In the genomic region with DNA sequence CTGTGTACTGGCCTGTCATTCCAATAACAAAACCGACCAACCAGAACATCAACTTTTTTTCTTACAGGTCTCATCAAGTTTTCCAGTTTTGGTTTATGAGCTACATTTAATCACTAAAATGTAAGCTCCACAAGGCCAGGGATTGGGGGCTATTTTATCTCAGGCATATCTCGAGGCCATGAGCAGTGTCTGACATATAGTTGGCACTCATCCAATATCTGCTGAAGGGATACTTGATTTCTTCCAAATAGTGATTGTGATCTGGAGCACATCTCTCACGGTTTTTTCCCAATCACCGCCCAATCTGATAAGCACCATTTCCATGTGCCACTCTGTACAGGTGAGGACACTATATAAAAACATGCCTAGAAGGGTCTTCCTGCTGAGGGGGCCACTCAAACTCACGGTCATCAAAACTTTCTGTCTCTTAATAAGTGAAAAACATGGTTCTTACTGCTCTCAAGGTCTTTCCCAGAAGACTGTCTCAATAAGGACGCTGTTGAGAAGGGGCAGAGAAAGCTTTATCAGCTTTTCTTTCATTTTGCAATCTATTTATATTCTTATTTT, we compare ENCODE assay signal across 19 cellular contexts.
DNase-seq lines count a peak whose midpoint lies in the region; ATAC-seq, FAIRE-seq and TF ChIP-seq lines count a peak whose summit lies in the region.
"Had no signal": no experiment of that assay in that cellular context is flagged by ENCODE, and none has a peak within 500 bp of the region (broad histone marks: within the 10 kb centered on the region; RNA-seq: fewer than 3 reads in every experiment).

No MANE protein-coding gene starts in this region.

- no TSS peak for BruUV-seq in HepG2 (replicated peaks; lab: Mats Ljungman, UMichigan)

- H3K27ac ChIP-seq in HepG2 (ENCODE audit: extremely low read length, insufficient read depth, low read length) (no peak overlapping the region), right lobe of liver (no peak overlapping the region), MM.1S (ENCODE audit: low read length) (no peak overlapping the region), heart left ventricle (no peak overlapping the region)
- H3K27ac ChIP-seq: 22Rv1; BLaER1 treated with 17β-estradiol and CSF1 and Interleukin-3, amounts not matched to agents 10 nM and 100 nM had no signal

- H3K4me2 ChIP-seq in HepG2 (ENCODE audit: low read depth, low read length) (no peak overlapping the region), MM.1S (ENCODE audit: low read depth, low read length) (no peak overlapping the region)
- H3K4me2 ChIP-seq: BLaER1 treated with 17β-estradiol and CSF1 and Interleukin-3, amounts not matched to agents 10 nM and 100 nM had no signal

- H3F3A ChIP-seq in MM.1S (ENCODE audit: insufficient read depth, low read length), result no peaks in the 10 kb centered on the region; the same call in 1 of the 2 replicates

- H3K9me3 ChIP-seq in HepG2 (ENCODE audit: low read length) (no peaks in the 10 kb centered on the region), right lobe of liver (no peaks in the 10 kb centered on the region), MM.1S (replicated peaks; ENCODE audit: insufficient read depth, low read length) (no peaks in the 10 kb centered on the region), heart left ventricle (no peaks in the 10 kb centered on the region)
- H3K9me3 ChIP-seq: BE2C; BLaER1 treated with 17β-estradiol and CSF1 and Interleukin-3, amounts not matched to agents 10 nM and 100 nM; HAP-1 had no signal

- no peak overlapping the region for H2AFZ ChIP-seq in HepG2 (ENCODE audit: low read length)
- H2AFZ ChIP-seq in MM.1S (ENCODE audit: low read length), result no peak overlapping the region

- POLR2A ChIA-PET in HepG2 (lab: Yijun Ruan, JAX), result no interaction called here

- H3K4me3 ChIP-seq in HepG2 (replicated peaks in 1 of 3; ENCODE audit: insufficient read depth in 1 of 3, low read depth in 2 of 3, low read length in 3 of 3) (no peak overlapping the region), right lobe of liver (no peak overlapping the region), MM.1S (ENCODE audit: low read length) (no peak overlapping the region), heart left ventricle (no peak overlapping the region)
- H3K4me3 ChIP-seq: BLaER1 treated with 17β-estradiol and CSF1 and Interleukin-3, amounts not matched to agents 10 nM and 100 nM; HAP-1 had no signal

- TF ChIP-seq POLR2A in HepG2 (IDR thresholded peaks at IDR 0.05; ENCODE audit: insufficient read depth in 1 of 2, low read depth in 2 of 2, low read length in 2 of 2), result 0 out of 4 replicates have a peak, but pooled peaks of 1 of the 2 experiments have one; percentile 15
- no peak for TF ChIP-seq POLR2A in right lobe of liver (IDR thresholded peaks at IDR 0.05)
- TF ChIP-seq POLR2A in heart left ventricle (IDR thresholded peaks at IDR 0.05), result no peak

- H3K79me2 ChIP-seq in HepG2 (ENCODE audit: insufficient read depth, low read length) (peaks cover 61% of the 10 kb centered on the region), MM.1S (ENCODE audit: low read length) (peaks cover 69% of the 10 kb centered on the region)

- H3K4me1 ChIP-seq in HepG2 (ENCODE audit: insufficient read depth, low read length) (no peaks in the 10 kb centered on the region; the same call in 1 of the 2 replicates), right lobe of liver (no peaks in the 10 kb centered on the region), MM.1S (ENCODE audit: low read length) (no peaks in the 10 kb centered on the region), heart left ventricle (peaks cover 0 to 37% (median 0%) of the 10 kb centered on the region in 12 donors)
- H3K4me1 ChIP-seq: BLaER1 treated with 17β-estradiol and CSF1 and Interleukin-3, amounts not matched to agents 10 nM and 100 nM; HAP-1 had no signal

- H4K20me1 ChIP-seq in HepG2 (ENCODE audit: insufficient read depth, low read length), result peaks cover 39% of the 10 kb centered on the region
- H4K20me1 ChIP-seq in MM.1S (ENCODE audit: insufficient read depth, low read length), result no peaks in the 10 kb centered on the region
- H4K20me1 ChIP-seq: BLaER1 treated with 17β-estradiol and CSF1 and Interleukin-3, amounts not matched to agents 10 nM and 100 nM had no signal

- no peak for FAIRE-seq in HepG2 (lab: Jason Lieb, UNC)
- FAIRE-seq: D721Med, G401.6, GM12892, H54 had no signal

- in situ Hi-C loops in HepG2 (cut with HindIII; ENCODE audit: extremely low pct_ligation_motif_present, low pct_unique_long_range_greater_than_20kb), result no loop called here

- DNase-seq in DMS 273 (lab: John Stamatoyannopoulos, UW; ENCODE audit: unreplicated experiment), result peak; percentile 16
- DNase-seq in DMS 273 treated with DMSO at 0.1 percent for 48 hours (lab: John Stamatoyannopoulos, UW), result no peak
- no peak for DNase-seq in HepG2 (ENCODE audit: low spot score)
- DNase-seq in right lobe of liver, result no peak
- DNase-seq in kidney tubule cell (ENCODE audit: low spot score), result peak; percentile 43
- no peak for DNase-seq in MM.1S
- no peak for DNase-seq in heart left ventricle
- DNase-seq: AML-193, DMS153, GOT3, HFFc6 had no signal

- H3K27me3 ChIP-seq in HepG2 (ENCODE audit: control insufficient read depth in 1 of 2, insufficient read depth in 2 of 2, low read length in 2 of 2) (no peaks in the 10 kb centered on the region), right lobe of liver (no peaks in the 10 kb centered on the region), MM.1S (replicated peaks; ENCODE audit: insufficient read depth, low read length) (no peaks in the 10 kb centered on the region), heart left ventricle (no peaks in the 10 kb centered on the region)
- H3K27me3 ChIP-seq: BE2C; BLaER1 treated with 17β-estradiol and CSF1 and Interleukin-3, amounts not matched to agents 10 nM and 100 nM had no signal

- 97% methylated on average over 6 of the region's 6 CpGs for WGBS in HepG2 (ENCODE audit: low lambda C conversion rate)
- WGBS in right lobe of liver (ENCODE audit: insufficient coverage, low coverage, low lambda C conversion rate, missing lambda C conversion rate), result 84% methylated on average over 6 of the region's 6 CpGs
- WGBS in heart left ventricle, 4 donors, result 79 to 85% (median 82%) methylated on average over 6 of the region's 6 CpGs

- intact Hi-C loops in HepG2 (cut with micrococcal nuclease; ENCODE audit: unreplicated experiment), result no loop called here
- intact Hi-C loops in right lobe of liver (cut with DNase I), result no loop called here
- intact Hi-C loops in heart left ventricle (cut with DNase I), result no loop called here

- no peak overlapping the region for H3K9ac ChIP-seq in HepG2 (ENCODE audit: insufficient read depth, low read depth, low read length)
- H3K9ac ChIP-seq in MM.1S (ENCODE audit: low read length), result no peak overlapping the region
- H3K9ac ChIP-seq: BLaER1 treated with 17β-estradiol and CSF1 and Interleukin-3, amounts not matched to agents 10 nM and 100 nM had no signal

- no peak for ATAC-seq in HepG2
- ATAC-seq in right lobe of liver, result no peak
- ATAC-seq in heart left ventricle, result no peak

- H3K36me3 ChIP-seq in HepG2 (replicated peaks in 1 of 2; ENCODE audit: control insufficient read depth in 1 of 2, insufficient read depth in 2 of 2, low read length in 2 of 2), result peaks cover 31 to 88% of the 10 kb centered on the region in 2 experiments
- no peaks in the 10 kb centered on the region for H3K36me3 ChIP-seq in right lobe of liver
- H3K36me3 ChIP-seq in MM.1S (replicated peaks; ENCODE audit: insufficient read depth, low read length), result peaks cover 6% of the 10 kb centered on the region; the same call in 1 of the 2 replicates
- no peaks in the 10 kb centered on the region for H3K36me3 ChIP-seq in heart left ventricle
- H3K36me3 ChIP-seq: BLaER1 treated with 17β-estradiol and CSF1 and Interleukin-3, amounts not matched to agents 10 nM and 100 nM; HAP-1 had no signal

- TF ChIP-seq CTCF in HepG2 (CRISPR knock-in tag; IDR thresholded peaks at IDR 0.05) (no peak), right lobe of liver (IDR thresholded peaks at IDR 0.05) (no peak), MM.1S (IDR thresholded peaks at IDR 0.05; ENCODE audit: low read length) (no peak), heart left ventricle (IDR thresholded peaks at IDR 0.05) (no peak)

- TF ChIP-seq EP300 in HepG2 (IDR thresholded peaks at IDR 0.05; ENCODE audit: low read depth in 2 of 2, low read length in 2 of 2), result no peak
- TF ChIP-seq EP300 in HepG2 (CRISPR knock-in tag; IDR thresholded peaks at IDR 0.05; ENCODE audit: borderline replicate concordance), result no peak

- CTCF ChIA-PET in HepG2 (lab: Yijun Ruan, JAX; ENCODE audit: low intra/inter-chr PET ratio, low total read pairs), result no interaction called here

- no peaks in the 10 kb centered on the region for H3K9me2 ChIP-seq in MM.1S (replicated peaks; ENCODE audit: insufficient read depth, low read length)

- no peak for TF ChIP-seq RAD21 in HepG2 (CRISPR knock-in tag; IDR thresholded peaks at IDR 0.05)

TF ChIP-seq in HepG2, 621 proteins besides CTCF, POLR2A, EP300 and RAD21 (continues in another document):
- TF ChIP-seq, protein P1, sequence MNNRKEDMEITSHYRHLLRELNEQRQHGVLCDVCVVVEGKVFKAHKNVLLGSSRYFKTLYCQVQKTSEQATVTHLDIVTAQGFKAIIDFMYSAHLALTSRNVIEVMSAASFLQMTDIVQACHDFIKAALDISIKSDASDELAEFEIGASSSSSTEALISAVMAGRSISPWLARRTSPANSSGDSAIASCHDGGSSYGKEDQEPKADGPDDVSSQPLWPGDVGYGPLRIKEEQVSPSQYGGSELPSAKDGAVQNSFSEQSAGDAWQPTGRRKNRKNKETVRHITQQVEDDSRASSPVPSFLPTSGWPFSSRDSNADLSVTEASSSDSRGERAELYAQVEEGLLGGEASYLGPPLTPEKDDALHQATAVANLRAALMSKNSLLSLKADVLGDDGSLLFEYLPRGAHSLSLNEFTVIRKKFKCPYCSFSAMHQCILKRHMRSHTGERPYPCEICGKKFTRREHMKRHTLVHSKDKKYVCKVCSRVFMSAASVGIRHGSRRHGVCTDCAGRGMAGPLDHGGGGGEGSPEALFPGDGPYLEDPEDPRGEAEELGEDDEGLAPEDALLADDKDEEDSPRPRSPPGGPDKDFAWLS (CRISPR knock-in tag; IDR thresholded peaks at IDR 0.05; ENCODE audit: borderline replicate concordance), result no peak
- no peak for TF ChIP-seq MLLT10 (CRISPR knock-in tag; IDR thresholded peaks at IDR 0.05)
- TF ChIP-seq, protein P2, sequence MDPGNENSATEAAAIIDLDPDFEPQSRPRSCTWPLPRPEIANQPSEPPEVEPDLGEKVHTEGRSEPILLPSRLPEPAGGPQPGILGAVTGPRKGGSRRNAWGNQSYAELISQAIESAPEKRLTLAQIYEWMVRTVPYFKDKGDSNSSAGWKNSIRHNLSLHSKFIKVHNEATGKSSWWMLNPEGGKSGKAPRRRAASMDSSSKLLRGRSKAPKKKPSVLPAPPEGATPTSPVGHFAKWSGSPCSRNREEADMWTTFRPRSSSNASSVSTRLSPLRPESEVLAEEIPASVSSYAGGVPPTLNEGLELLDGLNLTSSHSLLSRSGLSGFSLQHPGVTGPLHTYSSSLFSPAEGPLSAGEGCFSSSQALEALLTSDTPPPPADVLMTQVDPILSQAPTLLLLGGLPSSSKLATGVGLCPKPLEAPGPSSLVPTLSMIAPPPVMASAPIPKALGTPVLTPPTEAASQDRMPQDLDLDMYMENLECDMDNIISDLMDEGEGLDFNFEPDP (CRISPR knock-in tag; conservative IDR thresholded peaks at IDR 0.05), result 0 out of 2 replicates have a peak, but pooled peaks have one; percentile 27
- TF ChIP-seq RBM22 (optimal IDR thresholded peaks at IDR 0.05; ENCODE audit: low read length), result peak; percentile 92
- no peak for TF ChIP-seq ZNF720 (CRISPR knock-in tag; IDR thresholded peaks at IDR 0.05)

Comparison
In these comparisons a context has a peak if more than half of its experiments do, and no peak if none do; other contexts are left out.
1. DNase-seq: peak in DMS 273 (single experiment) and kidney tubule cell (single experiment); none in DMS 273 treated with DMSO at 0.1 percent for 48 hours (single experiment), HepG2 (single experiment), right lobe of liver (0 of 3), MM.1S (single experiment) and heart left ventricle (0 of 5).